ENCODE assay signal across 1 cellular context in the genomic region with DNA sequence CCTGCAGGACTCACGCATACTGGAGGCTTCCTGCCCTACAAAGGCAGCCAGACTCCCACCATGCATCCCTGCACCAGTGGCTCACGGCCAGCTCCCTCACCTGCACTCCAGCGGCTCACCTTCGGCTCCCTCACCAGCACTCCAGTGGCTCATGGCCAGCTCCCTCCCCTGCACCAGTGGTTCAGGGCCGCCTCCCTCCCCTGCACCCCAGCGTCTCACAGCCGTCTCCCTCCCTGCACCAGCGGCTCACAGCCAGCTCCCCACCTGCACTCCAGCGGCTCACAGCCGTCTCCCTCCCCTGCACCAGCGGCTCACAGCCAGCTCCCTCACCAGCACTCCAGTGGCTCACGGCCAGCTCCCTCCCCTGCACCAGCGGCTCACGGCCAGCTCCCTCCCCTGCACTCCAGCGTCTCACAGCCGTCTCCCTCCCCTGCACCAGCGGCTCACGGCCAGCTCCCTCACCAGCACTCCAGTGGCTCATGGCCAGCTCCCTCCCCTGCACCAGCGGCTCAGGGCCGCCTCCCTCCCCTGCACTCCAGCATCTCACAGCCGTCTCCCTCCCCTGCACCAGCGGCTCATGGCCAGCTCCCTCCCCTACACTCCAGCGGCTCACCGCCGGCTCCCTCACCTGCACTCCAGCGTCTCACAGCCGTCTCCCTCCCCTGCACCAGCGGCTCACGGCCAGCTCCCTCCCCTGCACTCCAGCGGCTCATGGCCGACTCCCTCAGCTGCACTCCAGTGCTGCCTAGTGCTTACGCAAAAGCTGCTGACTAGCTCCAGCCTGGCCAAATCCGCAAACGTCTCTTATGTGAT.
TF ChIP-seq lines count a peak whose summit lies in the region.

No MANE protein-coding gene starts in this region.

TF ChIP-seq in H1, 55 proteins besides CTCF, POLR2A, EP300 and RAD21:
- no peak for TF ChIP-seq BRCA1 (IDR thresholded peaks at IDR 0.05; ENCODE audit: low read depth, low read length)
- TF ChIP-seq YY1 (IDR thresholded peaks at IDR 0.05; ENCODE audit: low read depth, low read length), result no peak
- TF ChIP-seq SUZ12 (IDR thresholded peaks at IDR 0.05; ENCODE audit: low read length), result peak; percentile 28; the same call in 1 of the 2 replicates
- no peak for TF ChIP-seq POU5F1 (IDR thresholded peaks at IDR 0.05; ENCODE audit: low read depth, low read length)
- TF ChIP-seq HDAC2 (IDR thresholded peaks at IDR 0.05; ENCODE audit: borderline replicate concordance in 1 of 2, low read depth in 2 of 2, low read length in 2 of 2), result no peak
